In the genomic region with DNA sequence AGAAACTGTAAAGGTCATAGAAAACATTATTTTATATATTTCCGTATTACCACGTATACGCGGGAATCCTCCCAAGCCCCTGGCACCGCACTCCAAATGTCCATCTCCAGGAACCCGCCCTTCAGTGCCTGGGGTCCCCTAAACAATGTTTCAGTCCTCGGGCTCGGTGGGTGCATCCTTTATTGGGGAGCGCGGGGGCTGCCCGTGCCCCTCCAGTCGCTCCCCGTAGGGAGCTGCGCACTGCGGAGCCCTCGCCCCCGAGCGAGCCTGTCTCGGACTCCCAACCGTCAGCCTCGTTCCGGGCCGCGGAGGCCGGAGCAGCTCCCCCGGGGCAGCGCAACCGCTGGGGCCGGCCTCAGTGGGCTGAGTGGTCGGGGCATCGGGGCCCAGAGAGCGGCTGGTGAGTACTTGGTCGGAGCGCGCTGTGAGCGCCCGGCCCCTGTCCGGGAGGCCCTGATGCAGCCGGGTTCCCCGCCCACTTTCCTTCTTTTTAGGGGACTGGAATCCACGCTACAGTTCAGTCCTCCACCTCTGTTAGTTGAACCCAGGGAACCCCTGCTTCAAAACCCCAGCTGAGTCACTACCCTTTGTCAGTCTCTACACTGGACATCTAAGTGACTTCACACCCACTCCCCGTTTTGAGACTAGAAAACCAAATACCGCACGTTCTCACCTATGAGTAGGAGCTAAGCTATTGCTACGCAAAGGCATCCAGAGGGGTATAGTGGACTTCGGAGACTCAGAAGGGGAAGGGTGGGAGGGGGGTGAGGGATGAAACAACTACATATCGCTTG, we compare ENCODE assay signal across 8 cellular contexts. TPM values are rescaled to one million over a fixed set of nuclear protein-coding genes. Genes with fewer than 3 reads are reported as not detected.
DNase-seq lines count a peak whose midpoint lies in the region; ATAC-seq and TF ChIP-seq lines count a peak whose summit lies in the region.

A gene with protein sequence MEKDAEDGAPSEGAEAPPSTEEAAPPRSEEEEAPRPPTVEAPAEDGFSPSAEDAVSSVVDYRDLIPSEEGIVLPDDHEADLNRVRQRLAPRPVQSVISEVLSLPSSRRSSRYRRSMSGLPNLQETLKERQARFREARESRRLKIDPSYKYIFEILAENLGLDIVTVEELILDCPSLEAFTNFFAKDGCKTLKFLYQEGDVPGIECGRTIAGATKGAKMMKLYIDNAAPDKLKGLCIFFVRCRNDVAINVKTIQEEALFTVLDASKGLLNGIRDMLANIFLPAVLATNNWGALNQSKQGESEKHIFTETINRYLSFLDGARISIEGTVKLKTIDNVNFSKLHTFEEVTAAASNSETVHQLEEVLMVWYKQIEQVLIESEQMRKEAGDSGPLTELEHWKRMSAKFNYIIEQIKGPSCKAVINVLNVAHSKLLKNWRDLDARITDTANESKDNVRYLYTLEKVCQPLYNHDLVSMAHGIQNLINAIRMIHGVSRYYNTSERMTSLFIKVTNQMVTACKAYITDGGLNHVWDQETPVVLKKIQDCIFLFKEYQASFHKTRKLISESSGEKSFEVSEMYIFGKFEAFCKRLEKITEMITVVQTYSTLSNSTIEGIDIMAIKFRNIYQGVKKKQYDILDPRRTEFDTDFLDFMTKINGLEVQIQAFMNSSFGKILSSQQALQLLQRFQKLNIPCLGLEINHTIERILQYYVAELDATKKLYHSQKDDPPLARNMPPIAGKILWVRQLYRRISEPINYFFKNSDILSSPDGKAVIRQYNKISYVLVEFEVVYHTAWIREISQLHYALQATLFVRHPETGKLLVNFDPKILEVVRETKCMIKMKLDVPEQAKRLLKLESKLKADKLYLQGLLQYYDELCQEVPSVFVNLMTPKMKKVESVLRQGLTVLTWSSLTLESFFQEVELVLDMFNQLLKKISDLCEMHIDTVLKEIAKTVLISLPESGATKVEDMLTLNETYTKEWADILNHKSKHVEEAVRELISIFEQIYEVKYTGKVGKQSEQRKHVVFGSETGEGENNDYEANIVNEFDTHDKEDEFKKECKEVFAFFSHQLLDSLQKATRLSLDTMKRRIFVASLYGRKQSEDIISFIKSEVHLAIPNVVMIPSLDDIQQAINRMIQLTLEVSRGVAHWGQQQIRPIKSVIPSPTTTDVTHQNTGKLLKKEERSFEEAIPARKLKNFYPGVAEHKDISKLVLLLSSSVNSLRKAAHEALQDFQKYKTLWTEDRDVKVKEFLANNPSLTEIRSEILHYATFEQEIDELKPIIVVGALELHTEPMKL (N-terminal part only) (plus strand): TSS at position 296 of the 794 bp plus-strand sequence. CDS start 7,499 bp downstream, outside the sequence.

- no TSS peak for BruUV-seq in mammary epithelial cell (replicated peaks; lab: Mats Ljungman, UMichigan)
- no TSS peak for BruUV-seq in OCI-LY7 (replicated peaks; lab: Mats Ljungman, UMichigan)

- CTCF ChIA-PET in mammary epithelial cell (lab: Charles Lee; ENCODE audit: low non-redundant PET): no interaction called here
- CTCF ChIA-PET in OCI-LY7 (lab: Charles Lee; ENCODE audit: unreplicated experiment): no interaction called here

- ATAC-seq in aorta (ENCODE audit: low FRiP score): no peak
- no peak for ATAC-seq in HG03139 (IDR thresholded peaks at IDR 0.05; ENCODE audit: unreplicated experiment)

- no peak within 1 kb of the TSS for H3K18ac ChIP-seq in mesenchymal stem cell (ENCODE audit: low read depth in 1 of 2, low read length in 2 of 2)

- 39% methylated on average over 25 of the region's 47 CpGs for WGBS in mammary epithelial cell (ENCODE audit: low coverage, missing lambda C conversion rate)
- 83% methylated on average over 46 of the region's 47 CpGs for WGBS in mesenchymal stem cell
- 6 to 8% methylated on average over 45 to 47 of the region's 47 CpGs for WGBS in aorta, 2 donors

- no peak within 1 kb of the TSS for H2BK5ac ChIP-seq in mesenchymal stem cell (ENCODE audit: low read depth, low read length, poor library complexity, severe bottlenecking)

- peak within 1 kb of the TSS; percentile 80 for H2AFZ ChIP-seq in mammary epithelial cell (ENCODE audit: low read depth, low read length)
- H2AFZ ChIP-seq in mesenchymal stem cell (ENCODE audit: low read depth, low read length): no peak within 1 kb of the TSS
- no peak within 1 kb of the TSS for H2AFZ ChIP-seq in OCI-LY7 (ENCODE audit: low read length)

- in situ Hi-C loops in mammary epithelial cell (cut with MboI; ENCODE audit: low sequenced_read_pairs in 2 of 2): no loop called here

- H3K4me2 ChIP-seq in mammary epithelial cell (ENCODE audit: insufficient read depth, low read depth, low read length) (peak within 1 kb of the TSS; percentile 82), mesenchymal stem cell (ENCODE audit: low read length, poor library complexity, severe bottlenecking) (peak within 1 kb of the TSS; percentile 81), OCI-LY7 (ENCODE audit: low read length) (no peak within 1 kb of the TSS)

- H3K23ac ChIP-seq in mesenchymal stem cell (ENCODE audit: low read length in 2 of 2): no peak within 1 kb of the TSS

- peak; percentile 32 for DNase-seq in stimulated activated CD4-positive, alpha-beta T cell treated with anti-CD3 and anti-CD28 coated beads, Interleukin-15, amount 100 ng/mL, for 24 hours
- no peak for DNase-seq in stimulated activated CD4-positive, alpha-beta T cell treated with anti-CD3 and anti-CD28 coated beads, Interleukin-4, amount 100 ng/mL, for 24 hours
- DNase-seq in mammary epithelial cell (no peak), mesenchymal stem cell (no peak), aorta (no peak), inferior parietal cortex (ENCODE audit: extremely low spot score) (no peak), OCI-LY7 (ENCODE audit: low spot score) (no peak)

- H2BK12ac ChIP-seq in mesenchymal stem cell (ENCODE audit: low read length in 2 of 2): no peak within 1 kb of the TSS

- no peaks in the 10 kb centered on the region for H3K27me3 ChIP-seq in mammary epithelial cell (ENCODE audit: insufficient read depth, low read length)
- H3K27me3 ChIP-seq in mesenchymal stem cell (ENCODE audit: control insufficient read depth in 1 of 2, insufficient read depth in 1 of 2, low read length in 2 of 2): peaks cover 9 to 63% of the 10 kb centered on the region in 2 experiments
- peaks cover 0 to 3% of the 10 kb centered on the region in 2 donors for H3K27me3 ChIP-seq in aorta (ENCODE audit: control insufficient read depth in 1 of 2, insufficient read depth in 2 of 2, low read length in 1 of 2)

- H4K91ac ChIP-seq in mesenchymal stem cell (ENCODE audit: low read length): no peak within 1 kb of the TSS

- no peaks in the 10 kb centered on the region for H3K9me3 ChIP-seq in mammary epithelial cell (replicated peaks; ENCODE audit: insufficient read depth, low read length)
- H3K9me3 ChIP-seq in mesenchymal stem cell (ENCODE audit: control insufficient read depth, low read length): peaks cover 9% of the 10 kb centered on the region
- no peaks in the 10 kb centered on the region for H3K9me3 ChIP-seq in aorta (ENCODE audit: control insufficient read depth, low read length)
- H3K9me3 ChIP-seq in OCI-LY7 (ENCODE audit: low read length): no peaks in the 10 kb centered on the region

- dilution Hi-C loops in mammary epithelial cell (cut with HindIII; ENCODE audit: low sequenced_read_pairs): no loop called here

- H4K8ac ChIP-seq in mesenchymal stem cell (ENCODE audit: low read length): no peak within 1 kb of the TSS

- H3K4me1 ChIP-seq in mammary epithelial cell (ENCODE audit: insufficient read depth, low read length): peaks cover 7% of the 10 kb centered on the region
- H3K4me1 ChIP-seq in mesenchymal stem cell (ENCODE audit: control insufficient read depth, insufficient read depth, low read depth, low read length): peaks cover 3% of the 10 kb centered on the region
- no peaks in the 10 kb centered on the region for H3K4me1 ChIP-seq in aorta (ENCODE audit: control insufficient read depth in 1 of 2, insufficient read depth in 2 of 2, low read length in 2 of 2)
- H3K4me1 ChIP-seq in OCI-LY7 (ENCODE audit: insufficient read depth, low read length, poor library complexity, severe bottlenecking): no peaks in the 10 kb centered on the region

- H3K9ac ChIP-seq in mammary epithelial cell (ENCODE audit: insufficient read depth, low read length) (no peak within 1 kb of the TSS), mesenchymal stem cell (ENCODE audit: low read length) (peak within 1 kb of the TSS; percentile 54)

- no peaks in the 10 kb centered on the region for H3K79me2 ChIP-seq in mammary epithelial cell (ENCODE audit: insufficient read depth, low read length)
- no peaks in the 10 kb centered on the region for H3K79me2 ChIP-seq in OCI-LY7 (ENCODE audit: insufficient read depth, low read depth, low read length)

- POLR2A ChIA-PET in OCI-LY7 (lab: Charles Lee): no interaction called here

- intact Hi-C loops in mammary epithelial cell (cut with micrococcal nuclease) (no loop called here), aorta (cut with DNase I) (no loop called here), OCI-LY7 (cut with micrococcal nuclease; ENCODE audit: unreplicated experiment) (no loop called here)

- no peaks in the 10 kb centered on the region for H4K20me1 ChIP-seq in mammary epithelial cell (ENCODE audit: insufficient read depth, low read length)
- no peaks in the 10 kb centered on the region for H4K20me1 ChIP-seq in OCI-LY7 (ENCODE audit: insufficient read depth, low read length)

- H3K4ac ChIP-seq in mesenchymal stem cell (ENCODE audit: low read depth in 1 of 2, low read length in 2 of 2): no peak within 1 kb of the TSS

- H3K4me3 ChIP-seq in mammary epithelial cell (replicated peaks in 1 of 3; ENCODE audit: insufficient read depth in 1 of 3, low read depth in 2 of 3, low read length in 3 of 3) (peak within 1 kb of the TSS in 2 of 3 experiments; percentile 32 to 37), mesenchymal stem cell (ENCODE audit: insufficient read depth in 1 of 2, low read depth in 1 of 2, low read length in 2 of 2) (peak within 1 kb of the TSS; percentile 49 to 74), aorta (ENCODE audit: low read length in 2 of 2) (peak within 1 kb of the TSS; percentile 16 to 30), OCI-LY7 (ENCODE audit: low read depth, low read length, poor library complexity, severe bottlenecking) (no peak within 1 kb of the TSS)

- H3K9me2 ChIP-seq in OCI-LY7 (ENCODE audit: insufficient read depth, low read length): no peaks in the 10 kb centered on the region

- no peaks in the 10 kb centered on the region for H3K79me1 ChIP-seq in mesenchymal stem cell (replicated peaks; ENCODE audit: low read length, poor library complexity, severe bottlenecking)

- H3K27ac ChIP-seq in mammary epithelial cell (ENCODE audit: insufficient read depth, low read depth, low read length): no peak within 1 kb of the TSS
- no peak within 1 kb of the TSS for H3K27ac ChIP-seq in mesenchymal stem cell (ENCODE audit: low read length, poor library complexity, severe bottlenecking)
- H3K27ac ChIP-seq in aorta (ENCODE audit: low read depth in 1 of 2, low read length in 2 of 2): no peak within 1 kb of the TSS
- no peak within 1 kb of the TSS for H3K27ac ChIP-seq in OCI-LY7 (ENCODE audit: low read depth, low read length, poor library complexity, severe bottlenecking)

- no peaks in the 10 kb centered on the region for H3K36me3 ChIP-seq in mammary epithelial cell (ENCODE audit: insufficient read depth, low read length)
- no peaks in the 10 kb centered on the region for H3K36me3 ChIP-seq in mesenchymal stem cell (ENCODE audit: control insufficient read depth in 1 of 2, insufficient read depth in 2 of 2, low read depth in 1 of 2, low read length in 2 of 2)
- H3K36me3 ChIP-seq in aorta (ENCODE audit: control insufficient read depth in 1 of 2, insufficient read depth in 2 of 2, low read length in 1 of 2): no peaks in the 10 kb centered on the region
- no peaks in the 10 kb centered on the region for H3K36me3 ChIP-seq in OCI-LY7 (ENCODE audit: insufficient read depth, low read length)

- H2AK5ac ChIP-seq in mesenchymal stem cell (ENCODE audit: low read length, severe bottlenecking): no peak within 1 kb of the TSS

- TF ChIP-seq CTCF in mammary epithelial cell (conservative IDR thresholded peaks at IDR 0.05 in 1 of 2, IDR thresholded peaks at IDR 0.05 in 1 of 2; ENCODE audit: extremely low read depth in 1 of 2, insufficient read depth in 1 of 2, low read depth in 1 of 2, low read length in 2 of 2): no peak
- TF ChIP-seq CTCF in OCI-LY7 (conservative IDR thresholded peaks at IDR 0.05; ENCODE audit: low read length): no peak

- H2BK15ac ChIP-seq in mesenchymal stem cell (ENCODE audit: low read depth, poor library complexity, severe bottlenecking): no peak within 1 kb of the TSS

- no peak within 1 kb of the TSS for H3K14ac ChIP-seq in mesenchymal stem cell (ENCODE audit: low read length in 2 of 2)

- no peak within 1 kb of the TSS for H2BK120ac ChIP-seq in mesenchymal stem cell (ENCODE audit: low read depth, low read length)

RNA-seq across cellular contexts. Expression of the gene that starts here (rescaled TPM):
- total RNA-seq in mammary epithelial cell (under 1 TPM in 1 of 2 donors, not detected in 1; 0.02 TPM), aorta (under 1 TPM; 0.03 TPM), OCI-LY7 (2022) (not detected in 2 replicates)
- polyA plus RNA-seq in mammary epithelial cell (not detected), aorta (under 1 TPM in 1 of 2 donors, not detected in 1; under 0.01 TPM)
- not detected for polyA minus RNA-seq in mammary epithelial cell
- not detected for polyA plus RNA-seq in mesenchymal stem cell (2013, experiment 1 of 2)
- not detected for polyA plus RNA-seq in mesenchymal stem cell (2013, experiment 2 of 2)
- total RNA-seq in OCI-LY7 (2014; rRNA removed; shearing (Covaris generic)): not detected in 2 replicates
